Comparison of ENCODE assay signal across 1 cellular context in the genomic region with DNA sequence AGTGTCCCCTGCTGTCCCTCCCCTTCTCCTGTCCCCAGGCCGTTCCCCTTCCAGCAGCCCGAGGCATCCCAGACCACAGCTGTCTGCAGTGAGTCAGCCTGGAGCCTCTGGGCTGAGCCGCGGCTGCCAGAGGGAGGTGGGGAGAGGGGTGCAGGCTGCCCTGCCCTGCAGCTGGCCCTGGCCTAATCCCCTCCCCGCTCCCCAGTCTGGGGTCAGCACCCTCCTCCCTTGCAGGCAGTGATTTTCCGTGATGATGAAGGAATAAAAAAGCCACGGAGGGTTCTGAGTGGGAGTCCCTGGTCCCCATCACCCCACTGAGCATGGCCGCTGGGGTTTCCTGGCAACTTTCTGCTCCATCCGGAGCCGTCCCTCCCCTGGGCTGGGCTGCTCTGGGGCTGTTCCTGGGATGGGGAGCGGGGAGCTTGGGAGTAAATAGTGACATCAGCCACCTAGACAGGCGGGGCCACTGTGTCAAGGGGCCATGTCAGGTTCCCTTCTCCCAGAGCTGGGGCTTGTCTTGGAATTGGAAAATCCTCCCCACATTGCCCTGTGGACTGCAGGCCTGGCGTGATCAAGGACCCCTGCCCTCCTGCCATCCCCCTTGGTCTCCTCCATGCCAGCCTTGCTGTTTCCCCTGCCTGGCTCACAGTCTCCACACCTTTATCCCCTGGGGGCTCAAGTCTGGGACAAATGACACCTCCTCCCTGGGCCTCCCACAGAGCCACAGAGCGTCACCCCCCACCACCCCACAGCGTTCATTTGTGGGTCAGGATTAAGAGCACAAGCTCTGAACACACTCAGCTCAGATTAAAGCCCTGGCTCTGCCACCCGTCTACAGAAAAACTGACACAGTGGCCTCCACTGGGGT.
TF ChIP-seq lines count a peak whose summit lies in the region.

No MANE protein-coding gene starts in this region.

TF ChIP-seq in HepG2, 621 proteins besides CTCF, POLR2A, EP300 and RAD21 (continues in another document):
- peak; percentile 61 for TF ChIP-seq AGO2 (optimal IDR thresholded peaks at IDR 0.05; ENCODE audit: low read depth, low read length)
- TF ChIP-seq, protein P1, sequence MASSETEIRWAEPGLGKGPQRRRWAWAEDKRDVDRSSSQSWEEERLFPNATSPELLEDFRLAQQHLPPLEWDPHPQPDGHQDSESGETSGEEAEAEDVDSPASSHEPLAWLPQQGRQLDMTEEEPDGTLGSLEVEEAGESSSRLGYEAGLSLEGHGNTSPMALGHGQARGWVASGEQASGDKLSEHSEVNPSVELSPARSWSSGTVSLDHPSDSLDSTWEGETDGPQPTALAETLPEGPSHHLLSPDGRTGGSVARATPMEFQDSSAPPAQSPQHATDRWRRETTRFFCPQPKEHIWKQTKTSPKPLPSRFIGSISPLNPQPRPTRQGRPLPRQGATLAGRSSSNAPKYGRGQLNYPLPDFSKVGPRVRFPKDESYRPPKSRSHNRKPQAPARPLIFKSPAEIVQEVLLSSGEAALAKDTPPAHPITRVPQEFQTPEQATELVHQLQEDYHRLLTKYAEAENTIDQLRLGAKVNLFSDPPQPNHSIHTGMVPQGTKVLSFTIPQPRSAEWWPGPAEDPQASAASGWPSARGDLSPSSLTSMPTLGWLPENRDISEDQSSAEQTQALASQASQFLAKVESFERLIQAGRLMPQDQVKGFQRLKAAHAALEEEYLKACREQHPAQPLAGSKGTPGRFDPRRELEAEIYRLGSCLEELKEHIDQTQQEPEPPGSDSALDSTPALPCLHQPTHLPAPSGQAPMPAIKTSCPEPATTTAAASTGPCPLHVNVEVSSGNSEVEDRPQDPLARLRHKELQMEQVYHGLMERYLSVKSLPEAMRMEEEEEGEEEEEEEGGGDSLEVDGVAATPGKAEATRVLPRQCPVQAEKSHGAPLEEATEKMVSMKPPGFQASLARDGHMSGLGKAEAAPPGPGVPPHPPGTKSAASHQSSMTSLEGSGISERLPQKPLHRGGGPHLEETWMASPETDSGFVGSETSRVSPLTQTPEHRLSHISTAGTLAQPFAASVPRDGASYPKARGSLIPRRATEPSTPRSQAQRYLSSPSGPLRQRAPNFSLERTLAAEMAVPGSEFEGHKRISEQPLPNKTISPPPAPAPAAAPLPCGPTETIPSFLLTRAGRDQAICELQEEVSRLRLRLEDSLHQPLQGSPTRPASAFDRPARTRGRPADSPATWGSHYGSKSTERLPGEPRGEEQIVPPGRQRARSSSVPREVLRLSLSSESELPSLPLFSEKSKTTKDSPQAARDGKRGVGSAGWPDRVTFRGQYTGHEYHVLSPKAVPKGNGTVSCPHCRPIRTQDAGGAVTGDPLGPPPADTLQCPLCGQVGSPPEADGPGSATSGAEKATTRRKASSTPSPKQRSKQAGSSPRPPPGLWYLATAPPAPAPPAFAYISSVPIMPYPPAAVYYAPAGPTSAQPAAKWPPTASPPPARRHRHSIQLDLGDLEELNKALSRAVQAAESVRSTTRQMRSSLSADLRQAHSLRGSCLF (CRISPR knock-in tag; IDR thresholded peaks at IDR 0.05; ENCODE audit: borderline replicate concordance), result no peak
- 0 out of 2 replicates have a peak, but pooled peaks have one; percentile 43 for TF ChIP-seq ZNF225 (CRISPR knock-in tag; IDR thresholded peaks at IDR 0.05)
- TF ChIP-seq, protein P2, sequence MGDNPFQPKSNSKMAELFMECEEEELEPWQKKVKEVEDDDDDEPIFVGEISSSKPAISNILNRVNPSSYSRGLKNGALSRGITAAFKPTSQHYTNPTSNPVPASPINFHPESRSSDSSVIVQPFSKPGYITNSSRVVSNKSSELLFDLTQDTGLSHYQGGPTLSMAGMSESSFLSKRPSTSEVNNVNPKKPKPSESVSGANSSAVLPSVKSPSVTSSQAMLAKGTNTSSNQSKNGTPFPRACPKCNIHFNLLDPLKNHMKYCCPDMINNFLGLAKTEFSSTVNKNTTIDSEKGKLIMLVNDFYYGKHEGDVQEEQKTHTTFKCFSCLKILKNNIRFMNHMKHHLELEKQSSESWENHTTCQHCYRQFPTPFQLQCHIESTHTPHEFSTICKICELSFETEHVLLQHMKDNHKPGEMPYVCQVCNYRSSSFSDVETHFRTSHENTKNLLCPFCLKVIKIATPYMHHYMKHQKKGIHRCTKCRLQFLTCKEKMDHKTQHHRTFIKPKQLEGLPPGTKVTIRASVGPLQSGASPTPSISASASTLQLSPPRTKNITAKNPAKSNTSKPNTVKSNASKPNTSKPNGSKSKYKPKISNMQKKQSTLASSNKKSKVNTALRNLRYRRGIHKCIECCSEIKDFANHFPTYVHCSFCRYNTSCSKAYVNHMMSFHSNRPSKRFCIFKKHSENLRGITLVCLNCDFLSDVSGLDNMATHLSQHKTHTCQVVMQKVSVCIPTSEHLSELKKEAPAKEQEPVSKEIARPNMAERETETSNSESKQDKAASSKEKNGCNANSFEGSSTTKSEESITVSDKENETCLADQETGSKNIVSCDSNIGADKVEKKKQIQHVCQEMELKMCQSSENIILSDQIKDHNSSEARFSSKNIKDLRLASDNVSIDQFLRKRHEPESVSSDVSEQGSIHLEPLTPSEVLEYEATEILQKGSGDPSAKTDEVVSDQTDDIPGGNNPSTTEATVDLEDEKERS (CRISPR knock-in tag; IDR thresholded peaks at IDR 0.05), result no peak
- TF ChIP-seq HNRNPLL (IDR thresholded peaks at IDR 0.05; ENCODE audit: low read depth, low read length, poor library complexity, severe bottlenecking), result peak; percentile 40
- TF ChIP-seq, protein P3, sequence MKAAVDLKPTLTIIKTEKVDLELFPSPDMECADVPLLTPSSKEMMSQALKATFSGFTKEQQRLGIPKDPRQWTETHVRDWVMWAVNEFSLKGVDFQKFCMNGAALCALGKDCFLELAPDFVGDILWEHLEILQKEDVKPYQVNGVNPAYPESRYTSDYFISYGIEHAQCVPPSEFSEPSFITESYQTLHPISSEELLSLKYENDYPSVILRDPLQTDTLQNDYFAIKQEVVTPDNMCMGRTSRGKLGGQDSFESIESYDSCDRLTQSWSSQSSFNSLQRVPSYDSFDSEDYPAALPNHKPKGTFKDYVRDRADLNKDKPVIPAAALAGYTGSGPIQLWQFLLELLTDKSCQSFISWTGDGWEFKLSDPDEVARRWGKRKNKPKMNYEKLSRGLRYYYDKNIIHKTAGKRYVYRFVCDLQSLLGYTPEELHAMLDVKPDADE (CRISPR knock-in tag; IDR thresholded peaks at IDR 0.05), result no peak
- TF ChIP-seq ZNF451 (CRISPR knock-in tag; IDR thresholded peaks at IDR 0.05), result no peak
- TF ChIP-seq SIN3A (IDR thresholded peaks at IDR 0.05; ENCODE audit: borderline replicate concordance, low read depth, low read length), result no peak
- TF ChIP-seq ZSCAN21 (CRISPR knock-in tag; IDR thresholded peaks at IDR 0.05; ENCODE audit: borderline replicate concordance), result 0 out of 2 replicates have a peak, but pooled peaks have one; percentile 41
- 0 out of 2 replicates have a peak, but pooled peaks have one; percentile 43 for TF ChIP-seq ZNF121 (CRISPR knock-in tag; IDR thresholded peaks at IDR 0.05)
- no peak for TF ChIP-seq ATF7 (IDR thresholded peaks at IDR 0.05)
- peak; percentile 51; the same call in 1 of the 2 replicates for TF ChIP-seq ATF7 (CRISPR knock-in tag; IDR thresholded peaks at IDR 0.05)
- peak; percentile 78 for TF ChIP-seq XRCC5 (optimal IDR thresholded peaks at IDR 0.05; ENCODE audit: low read length)
- peak; percentile 75 for TF ChIP-seq FOSL2 (CRISPR knock-in tag; IDR thresholded peaks at IDR 0.05)
- TF ChIP-seq, protein P4, sequence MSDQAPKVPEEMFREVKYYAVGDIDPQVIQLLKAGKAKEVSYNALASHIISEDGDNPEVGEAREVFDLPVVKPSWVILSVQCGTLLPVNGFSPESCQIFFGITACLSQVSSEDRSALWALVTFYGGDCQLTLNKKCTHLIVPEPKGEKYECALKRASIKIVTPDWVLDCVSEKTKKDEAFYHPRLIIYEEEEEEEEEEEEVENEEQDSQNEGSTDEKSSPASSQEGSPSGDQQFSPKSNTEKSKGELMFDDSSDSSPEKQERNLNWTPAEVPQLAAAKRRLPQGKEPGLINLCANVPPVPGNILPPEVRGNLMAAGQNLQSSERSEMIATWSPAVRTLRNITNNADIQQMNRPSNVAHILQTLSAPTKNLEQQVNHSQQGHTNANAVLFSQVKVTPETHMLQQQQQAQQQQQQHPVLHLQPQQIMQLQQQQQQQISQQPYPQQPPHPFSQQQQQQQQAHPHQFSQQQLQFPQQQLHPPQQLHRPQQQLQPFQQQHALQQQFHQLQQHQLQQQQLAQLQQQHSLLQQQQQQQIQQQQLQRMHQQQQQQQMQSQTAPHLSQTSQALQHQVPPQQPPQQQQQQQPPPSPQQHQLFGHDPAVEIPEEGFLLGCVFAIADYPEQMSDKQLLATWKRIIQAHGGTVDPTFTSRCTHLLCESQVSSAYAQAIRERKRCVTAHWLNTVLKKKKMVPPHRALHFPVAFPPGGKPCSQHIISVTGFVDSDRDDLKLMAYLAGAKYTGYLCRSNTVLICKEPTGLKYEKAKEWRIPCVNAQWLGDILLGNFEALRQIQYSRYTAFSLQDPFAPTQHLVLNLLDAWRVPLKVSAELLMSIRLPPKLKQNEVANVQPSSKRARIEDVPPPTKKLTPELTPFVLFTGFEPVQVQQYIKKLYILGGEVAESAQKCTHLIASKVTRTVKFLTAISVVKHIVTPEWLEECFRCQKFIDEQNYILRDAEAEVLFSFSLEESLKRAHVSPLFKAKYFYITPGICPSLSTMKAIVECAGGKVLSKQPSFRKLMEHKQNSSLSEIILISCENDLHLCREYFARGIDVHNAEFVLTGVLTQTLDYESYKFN (CRISPR knock-in tag; conservative IDR thresholded peaks at IDR 0.05), result 0 out of 2 replicates have a peak, but pooled peaks have one; percentile 39
- TF ChIP-seq, protein P5, sequence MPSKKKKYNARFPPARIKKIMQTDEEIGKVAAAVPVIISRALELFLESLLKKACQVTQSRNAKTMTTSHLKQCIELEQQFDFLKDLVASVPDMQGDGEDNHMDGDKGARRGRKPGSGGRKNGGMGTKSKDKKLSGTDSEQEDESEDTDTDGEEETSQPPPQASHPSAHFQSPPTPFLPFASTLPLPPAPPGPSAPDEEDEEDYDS (CRISPR knock-in tag; IDR thresholded peaks at IDR 0.05), result 0 out of 2 replicates have a peak, but pooled peaks have one; percentile 7
- TF ChIP-seq HNRNPK (IDR thresholded peaks at IDR 0.05; ENCODE audit: low read depth, low read length, poor library complexity, severe bottlenecking), result no peak
- TF ChIP-seq GTF3A (CRISPR knock-in tag; conservative IDR thresholded peaks at IDR 0.05), result 0 out of 2 replicates have a peak, but pooled peaks have one; percentile 63
- peak; percentile 54 for TF ChIP-seq PHF21A (CRISPR knock-in tag; IDR thresholded peaks at IDR 0.05)
- peak; percentile 58; the same call in 1 of the 2 replicates for TF ChIP-seq ZNF383 (CRISPR knock-in tag; IDR thresholded peaks at IDR 0.05; ENCODE audit: borderline replicate concordance)
- TF ChIP-seq, protein P6, sequence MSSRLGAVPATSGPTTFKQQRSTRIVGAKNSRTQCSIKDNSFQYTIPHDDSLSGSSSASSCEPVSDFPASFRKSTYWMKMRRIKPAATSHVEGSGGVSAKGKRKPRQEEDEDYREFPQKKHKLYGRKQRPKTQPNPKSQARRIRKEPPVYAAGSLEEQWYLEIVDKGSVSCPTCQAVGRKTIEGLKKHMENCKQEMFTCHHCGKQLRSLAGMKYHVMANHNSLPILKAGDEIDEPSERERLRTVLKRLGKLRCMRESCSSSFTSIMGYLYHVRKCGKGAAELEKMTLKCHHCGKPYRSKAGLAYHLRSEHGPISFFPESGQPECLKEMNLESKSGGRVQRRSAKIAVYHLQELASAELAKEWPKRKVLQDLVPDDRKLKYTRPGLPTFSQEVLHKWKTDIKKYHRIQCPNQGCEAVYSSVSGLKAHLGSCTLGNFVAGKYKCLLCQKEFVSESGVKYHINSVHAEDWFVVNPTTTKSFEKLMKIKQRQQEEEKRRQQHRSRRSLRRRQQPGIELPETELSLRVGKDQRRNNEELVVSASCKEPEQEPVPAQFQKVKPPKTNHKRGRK (CRISPR knock-in tag; IDR thresholded peaks at IDR 0.05), result peak; percentile 16
- TF ChIP-seq ZKSCAN1 (IDR thresholded peaks at IDR 0.05; ENCODE audit: low read length), result no peak
- TF ChIP-seq, protein P7, sequence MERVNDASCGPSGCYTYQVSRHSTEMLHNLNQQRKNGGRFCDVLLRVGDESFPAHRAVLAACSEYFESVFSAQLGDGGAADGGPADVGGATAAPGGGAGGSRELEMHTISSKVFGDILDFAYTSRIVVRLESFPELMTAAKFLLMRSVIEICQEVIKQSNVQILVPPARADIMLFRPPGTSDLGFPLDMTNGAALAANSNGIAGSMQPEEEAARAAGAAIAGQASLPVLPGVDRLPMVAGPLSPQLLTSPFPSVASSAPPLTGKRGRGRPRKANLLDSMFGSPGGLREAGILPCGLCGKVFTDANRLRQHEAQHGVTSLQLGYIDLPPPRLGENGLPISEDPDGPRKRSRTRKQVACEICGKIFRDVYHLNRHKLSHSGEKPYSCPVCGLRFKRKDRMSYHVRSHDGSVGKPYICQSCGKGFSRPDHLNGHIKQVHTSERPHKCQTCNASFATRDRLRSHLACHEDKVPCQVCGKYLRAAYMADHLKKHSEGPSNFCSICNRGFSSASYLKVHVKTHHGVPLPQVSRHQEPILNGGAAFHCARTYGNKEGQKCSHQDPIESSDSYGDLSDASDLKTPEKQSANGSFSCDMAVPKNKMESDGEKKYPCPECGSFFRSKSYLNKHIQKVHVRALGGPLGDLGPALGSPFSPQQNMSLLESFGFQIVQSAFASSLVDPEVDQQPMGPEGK (CRISPR knock-in tag; IDR thresholded peaks at IDR 0.05), result peak; percentile 50; the same call in 1 of the 2 replicates
- peak; percentile 100 for TF ChIP-seq ZNF329 (CRISPR knock-in tag; IDR thresholded peaks at IDR 0.05; ENCODE audit: low read depth)
- 0 out of 2 replicates have a peak, but pooled peaks have one; percentile 13 for TF ChIP-seq ZNF556 (CRISPR knock-in tag; IDR thresholded peaks at IDR 0.05; ENCODE audit: borderline replicate concordance)
- no peak for TF ChIP-seq ATM (IDR thresholded peaks at IDR 0.05; ENCODE audit: borderline replicate concordance)
- TF ChIP-seq RARA (CRISPR knock-in tag; IDR thresholded peaks at IDR 0.05), result no peak
- TF ChIP-seq, protein P8, sequence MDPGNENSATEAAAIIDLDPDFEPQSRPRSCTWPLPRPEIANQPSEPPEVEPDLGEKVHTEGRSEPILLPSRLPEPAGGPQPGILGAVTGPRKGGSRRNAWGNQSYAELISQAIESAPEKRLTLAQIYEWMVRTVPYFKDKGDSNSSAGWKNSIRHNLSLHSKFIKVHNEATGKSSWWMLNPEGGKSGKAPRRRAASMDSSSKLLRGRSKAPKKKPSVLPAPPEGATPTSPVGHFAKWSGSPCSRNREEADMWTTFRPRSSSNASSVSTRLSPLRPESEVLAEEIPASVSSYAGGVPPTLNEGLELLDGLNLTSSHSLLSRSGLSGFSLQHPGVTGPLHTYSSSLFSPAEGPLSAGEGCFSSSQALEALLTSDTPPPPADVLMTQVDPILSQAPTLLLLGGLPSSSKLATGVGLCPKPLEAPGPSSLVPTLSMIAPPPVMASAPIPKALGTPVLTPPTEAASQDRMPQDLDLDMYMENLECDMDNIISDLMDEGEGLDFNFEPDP (CRISPR knock-in tag; conservative IDR thresholded peaks at IDR 0.05), result no peak
- no peak for TF ChIP-seq ZNF850 (CRISPR knock-in tag; conservative IDR thresholded peaks at IDR 0.05)
- TF ChIP-seq MAZ (IDR thresholded peaks at IDR 0.05; ENCODE audit: borderline replicate concordance, low read depth, low read length), result 0 out of 2 replicates have a peak, but pooled peaks have one; percentile 28
- peak; percentile 28; the same call in 1 of the 2 replicates for TF ChIP-seq MAZ (CRISPR knock-in tag; IDR thresholded peaks at IDR 0.05; ENCODE audit: low read depth)
- TF ChIP-seq TEAD3 (CRISPR knock-in tag; optimal IDR thresholded peaks at IDR 0.05; ENCODE audit: borderline replicate concordance), result peak; percentile 29
- TF ChIP-seq ZFY (CRISPR knock-in tag; IDR thresholded peaks at IDR 0.05), result 0 out of 2 replicates have a peak, but pooled peaks have one; percentile 15
- no peak for TF ChIP-seq PHB2 (IDR thresholded peaks at IDR 0.05; ENCODE audit: partially characterized antibody)
- TF ChIP-seq NFATC3 (CRISPR knock-in tag; IDR thresholded peaks at IDR 0.05), result no peak
